ENCODE assay signal across 28 cellular contexts in the genomic region with DNA sequence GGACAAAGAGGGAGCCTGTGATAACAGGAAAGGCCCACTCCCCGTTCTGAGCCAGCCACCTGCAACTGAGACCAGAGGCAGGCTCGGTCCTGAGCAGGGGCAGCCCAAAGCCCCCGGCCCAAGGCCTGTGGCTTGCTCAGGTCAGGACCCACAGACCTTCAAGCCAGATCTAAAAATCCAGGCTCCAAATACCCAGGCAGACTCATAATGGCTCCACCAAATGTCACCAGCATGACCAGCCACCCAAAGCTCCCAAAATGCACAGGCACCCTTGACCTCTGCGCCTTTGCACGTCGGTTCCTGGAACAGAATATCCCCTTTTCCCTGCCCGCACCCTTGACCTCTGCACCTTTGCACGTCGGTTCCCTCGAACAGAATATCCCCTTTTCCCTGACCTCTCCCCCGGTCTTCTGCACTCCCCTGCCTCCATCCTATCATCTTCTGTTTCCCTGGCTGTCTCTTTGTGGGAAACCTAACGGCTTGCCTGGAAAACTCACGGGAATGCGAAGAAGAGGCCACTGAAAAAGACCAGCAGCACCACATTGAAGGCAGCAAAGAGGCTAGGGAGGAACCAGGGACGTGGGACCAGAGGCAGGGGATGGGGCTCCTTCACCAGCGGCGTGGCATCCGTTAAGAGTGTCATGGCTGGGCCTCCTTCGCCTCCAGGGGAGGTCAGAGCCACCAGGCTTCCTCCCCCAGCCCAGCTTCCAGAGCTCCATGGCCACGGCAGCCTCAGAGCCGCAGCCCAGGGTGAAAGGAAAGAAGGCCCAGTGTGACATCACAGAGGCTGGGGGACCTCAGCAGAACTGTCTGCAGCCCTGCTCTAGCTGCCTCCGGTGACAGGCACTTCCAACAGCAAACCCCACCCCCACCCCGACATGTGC. TPM values are rescaled to one million over a fixed set of nuclear protein-coding genes. Genes with fewer than 3 reads are reported as not detected.
"Had no signal": no experiment of that assay in that cellular context is flagged by ENCODE, and none has a peak within 500 bp of the region (broad histone marks: within the 10 kb centered on the region; RNA-seq: fewer than 3 reads in every experiment).

A gene with protein sequence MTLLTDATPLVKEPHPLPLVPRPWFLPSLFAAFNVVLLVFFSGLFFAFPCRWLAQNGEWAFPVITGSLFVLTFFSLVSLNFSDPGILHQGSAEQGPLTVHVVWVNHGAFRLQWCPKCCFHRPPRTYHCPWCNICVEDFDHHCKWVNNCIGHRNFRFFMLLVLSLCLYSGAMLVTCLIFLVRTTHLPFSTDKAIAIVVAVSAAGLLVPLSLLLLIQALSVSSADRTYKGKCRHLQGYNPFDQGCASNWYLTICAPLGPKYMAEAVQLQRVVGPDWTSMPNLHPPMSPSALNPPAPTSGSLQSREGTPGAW (minus strand): TSS at position 728 of the 884 bp plus-strand sequence. CDS start 85 bp downstream, at position 643.

- H3K9me3 ChIP-seq: colonic mucosa, left lung, right lobe of liver, transverse colon, vagina had no signal

- H3K4me3 ChIP-seq: colonic mucosa, hepatocyte, left lung, right lobe of liver, transverse colon, vagina had no signal

- H3K9me3 Mint-ChIP-seq: activated CD4-positive, alpha-beta T cell treated with anti-CD3 and anti-CD28 coated beads, Interleukin-2, amount 10 ng/mL, durations not matched to agents 24 days and 14 days; activated CD8-positive, alpha-beta T cell treated with anti-CD3 and anti-CD28 coated beads for 36 hours; activated T-helper 17 cell treated with anti-CD3 and anti-CD28 coated beads, Interleukin-2, amount 50 U/mL, for 72 hours; neural crest cell; T-cell had no signal

- DNase-seq: activated CD4-positive, alpha-beta T cell treated with anti-CD3 and anti-CD28 coated beads, Interleukin-2, amount 10 ng/mL, durations not matched to agents 24 days and 14 days; activated CD8-positive, alpha-beta T cell treated with anti-CD3 and anti-CD28 coated beads for 36 hours; activated naive CD4-positive, alpha-beta T cell treated with Interleukin-2 at 50 U/mL for 16 hours; activated T-cell treated with anti-CD3 and anti-CD28 coated beads, Interleukin-2, amount 50 U/mL, for 1 hour; anterior cingulate cortex; caudate nucleus; colonic mucosa; foreskin keratinocyte; islet precursor cell; midbrain; small intestine; stimulated activated naive CD4-positive, alpha-beta T cell treated with Interleukin-2 at 50 U/mL for 16 hours; T-cell; T-helper 9 cell; transverse colon had no signal

- ATAC-seq: activated CD8-positive, alpha-beta T cell treated with anti-CD3 and anti-CD28 coated beads for 36 hours; activated T-helper 17 cell treated with anti-CD3 and anti-CD28 coated beads, Interleukin-2, amount 50 U/mL, for 72 hours; foreskin keratinocyte; left lung; right lobe of liver; T-cell had no signal

- H3K4me1 ChIP-seq: colonic mucosa, foreskin keratinocyte had no signal

- H3K27me3 ChIP-seq: colonic mucosa, hepatocyte, right lobe of liver, transverse colon, vagina had no signal

- H3K27ac ChIP-seq: colonic mucosa, foreskin keratinocyte, hepatocyte, left lung, right lobe of liver, transverse colon, vagina had no signal

- H3K27me3 Mint-ChIP-seq: activated T-helper 17 cell treated with anti-CD3 and anti-CD28 coated beads, Interleukin-2, amount 50 U/mL, for 72 hours; T-cell had no signal

- H3K27ac Mint-ChIP-seq: activated CD4-positive, alpha-beta T cell treated with anti-CD3 and anti-CD28 coated beads, Interleukin-2, amount 10 ng/mL, durations not matched to agents 24 days and 14 days; activated CD8-positive, alpha-beta T cell treated with anti-CD3 and anti-CD28 coated beads for 36 hours; activated T-helper 17 cell treated with anti-CD3 and anti-CD28 coated beads, Interleukin-2, amount 50 U/mL, for 72 hours had no signal

- H3K36me3 ChIP-seq: colonic mucosa, left lung, right lobe of liver, transverse colon, vagina had no signal

- H3K36me3 Mint-ChIP-seq: T-cell had no signal

- H3K4me3 Mint-ChIP-seq: activated CD4-positive, alpha-beta T cell treated with anti-CD3 and anti-CD28 coated beads, Interleukin-2, amount 10 ng/mL, durations not matched to agents 24 days and 14 days; activated CD8-positive, alpha-beta T cell treated with anti-CD3 and anti-CD28 coated beads for 36 hours; activated T-helper 17 cell treated with anti-CD3 and anti-CD28 coated beads, Interleukin-2, amount 50 U/mL, for 72 hours; brain; neural crest cell; T-cell had no signal

RNA-seq across cellular contexts. Expression of the gene that starts here (rescaled TPM):
- total RNA-seq: activated CD4-positive, alpha-beta T cell treated with anti-CD3 and anti-CD28 coated beads, Interleukin-2, amount 10 ng/mL, durations not matched to agents 24 days and 14 days; activated CD8-positive, alpha-beta T cell treated with anti-CD3 and anti-CD28 coated beads for 36 hours; activated T-helper 17 cell treated with anti-CD3 and anti-CD28 coated beads, Interleukin-2, amount 50 U/mL, for 72 hours; colonic mucosa; epithelial cell of proximal tubule; fibroblast of lung; foreskin keratinocyte; hepatocyte; lung microvascular endothelial cell; myocyte; neural crest cell; osteocyte; pulmonary artery endothelial cell; transverse colon; vagina had no signal
- polyA plus RNA-seq: fibroblast of lung, foreskin keratinocyte had no signal
